Comparison of ENCODE assay signal across 1 cellular context in the genomic region with DNA sequence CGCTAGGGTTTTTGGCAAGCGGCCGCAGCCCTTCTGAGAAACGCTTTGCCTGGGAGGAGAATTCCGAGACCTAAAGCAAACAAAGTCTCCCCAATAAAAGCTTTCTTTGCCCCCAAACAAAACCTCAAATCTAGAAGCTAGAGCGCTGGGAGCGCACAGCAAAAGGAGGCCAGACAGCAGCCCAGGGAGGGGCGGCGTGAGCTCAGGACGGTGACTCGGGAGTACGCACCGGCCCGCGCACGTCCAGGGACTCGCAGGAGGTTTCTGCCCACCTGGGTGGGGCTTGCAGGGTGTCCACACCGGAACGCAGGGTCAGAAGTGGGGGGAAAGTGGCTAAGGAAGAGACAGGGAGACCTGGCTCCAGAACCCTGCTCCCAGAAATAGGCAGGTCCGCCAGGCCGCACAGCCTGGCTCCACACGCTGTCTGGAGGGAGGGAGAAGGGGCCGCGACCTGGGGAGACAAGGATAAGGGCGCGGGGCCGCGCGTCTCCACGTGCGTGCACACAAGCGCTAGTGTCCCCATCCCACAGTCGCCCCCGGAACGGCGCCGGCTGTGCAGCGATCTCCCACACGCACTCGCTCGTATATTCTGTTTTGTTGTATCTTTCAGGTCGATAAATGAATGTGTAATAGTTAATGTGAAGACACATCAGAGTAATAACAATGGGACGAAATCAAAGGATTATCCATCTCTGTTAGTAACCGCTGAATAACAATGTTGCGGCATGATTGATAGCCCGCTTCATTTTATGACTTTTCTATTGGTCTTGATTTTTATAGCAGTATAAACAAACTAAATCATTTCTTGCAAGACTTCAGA.
TF ChIP-seq lines count a peak whose summit lies in the region.

No MANE protein-coding gene starts in this region.

TF ChIP-seq in HepG2, 621 proteins besides CTCF, POLR2A, EP300 and RAD21:
- TF ChIP-seq MIXL1 (CRISPR knock-in tag; IDR thresholded peaks at IDR 0.05) (no peak), IRX3 (CRISPR knock-in tag; IDR thresholded peaks at IDR 0.05; ENCODE audit: borderline replicate concordance, low read depth) (no peak)
